Comparison of ENCODE assay signal across 12 cellular contexts in the genomic region with DNA sequence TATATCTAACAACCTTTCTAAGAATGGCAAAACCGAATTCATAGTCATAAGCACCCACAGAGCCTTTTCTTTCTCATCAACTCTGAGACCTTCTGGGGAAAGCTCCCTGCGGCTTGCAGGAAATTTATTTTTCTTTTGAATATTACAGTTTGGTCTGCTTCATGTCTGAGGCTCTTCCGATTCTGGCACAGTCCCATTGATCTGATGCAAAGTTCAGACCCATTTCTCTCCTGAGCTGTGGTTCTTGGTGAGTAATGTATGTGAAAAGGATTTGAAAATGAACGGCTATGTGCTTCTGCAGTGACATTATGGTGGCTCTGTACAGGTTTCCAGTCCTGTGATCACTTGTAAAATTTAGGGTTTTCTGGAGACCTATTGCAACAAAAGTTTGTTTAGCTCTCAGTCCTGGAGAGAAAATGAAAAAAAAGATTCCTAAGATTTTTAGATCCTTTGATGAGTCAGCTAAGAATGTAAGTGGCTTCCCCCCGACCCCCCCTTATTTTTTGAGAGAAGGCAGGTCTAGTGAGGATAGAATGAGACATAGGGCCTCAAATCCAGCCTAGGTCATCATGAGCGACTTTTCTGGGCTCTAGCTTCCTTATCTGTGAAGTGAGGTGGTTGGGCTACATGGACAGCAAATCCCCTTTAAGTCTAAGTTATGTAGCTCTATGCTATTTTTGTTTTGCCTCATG. TPM values are rescaled to one million over a fixed set of nuclear protein-coding genes. Genes with fewer than 3 reads are reported as not detected.
DNase-seq lines count a peak whose midpoint lies in the region; ATAC-seq, FAIRE-seq and TF ChIP-seq lines count a peak whose summit lies in the region.
"Had no signal": no experiment of that assay in that cellular context is flagged by ENCODE, and none has a peak within 500 bp of the region (broad histone marks: within the 10 kb centered on the region; RNA-seq: fewer than 3 reads in every experiment).

No MANE protein-coding gene starts in this region.

- H3K9ac ChIP-seq in mesenchymal stem cell (ENCODE audit: low read length): peak overlapping the region; percentile 22

- H3K9me3 ChIP-seq in MG63 (no peaks in the 10 kb centered on the region), mesenchymal stem cell (ENCODE audit: control insufficient read depth, low read length) (no peaks in the 10 kb centered on the region)

- FAIRE-seq in bronchial epithelial cell (lab: Jason Lieb, UNC) (no peak), GM19239 (lab: Jason Lieb, UNC) (no peak)

- H3K14ac ChIP-seq in mesenchymal stem cell (ENCODE audit: low read length in 2 of 2): no peak overlapping the region

- H3K4me2 ChIP-seq in mesenchymal stem cell (ENCODE audit: low read length, poor library complexity, severe bottlenecking): peak overlapping the region; percentile 37

- peak overlapping the region; percentile 79 for H3K27ac ChIP-seq in mesenchymal stem cell (ENCODE audit: low read length, poor library complexity, severe bottlenecking)
- H3K27ac ChIP-seq: C4-2B, coronary artery, VCaP had no signal

- H2BK120ac ChIP-seq in mesenchymal stem cell (ENCODE audit: low read depth, low read length): no peak overlapping the region

- H3K4ac ChIP-seq in mesenchymal stem cell (ENCODE audit: low read depth in 1 of 2, low read length in 2 of 2): no peak overlapping the region

- no peak overlapping the region for H2BK15ac ChIP-seq in mesenchymal stem cell (ENCODE audit: low read depth, poor library complexity, severe bottlenecking)

- no peak overlapping the region for H2BK5ac ChIP-seq in mesenchymal stem cell (ENCODE audit: low read depth, low read length, poor library complexity, severe bottlenecking)

- H3K23ac ChIP-seq in mesenchymal stem cell (ENCODE audit: low read length in 2 of 2): no peak overlapping the region

- WGBS in mesenchymal stem cell: 54% methylated on average over 5 of the region's 6 CpGs

- H2BK12ac ChIP-seq in mesenchymal stem cell (ENCODE audit: low read length in 2 of 2): no peak overlapping the region

- H3K18ac ChIP-seq in mesenchymal stem cell (ENCODE audit: low read depth in 1 of 2, low read length in 2 of 2): no peak overlapping the region

- H3K79me1 ChIP-seq in mesenchymal stem cell (replicated peaks; ENCODE audit: low read length, poor library complexity, severe bottlenecking): peaks cover 11% of the 10 kb centered on the region

- H2AK5ac ChIP-seq in mesenchymal stem cell (ENCODE audit: low read length, severe bottlenecking): no peak overlapping the region

- ATAC-seq in GM21576 (IDR thresholded peaks at IDR 0.05; ENCODE audit: unreplicated experiment): no peak

- H3K4me1 ChIP-seq in mesenchymal stem cell (ENCODE audit: control insufficient read depth, insufficient read depth, low read depth, low read length): peaks cover 9% of the 10 kb centered on the region

- H4K91ac ChIP-seq in mesenchymal stem cell (ENCODE audit: low read length): no peak overlapping the region

- H3K27me3 ChIP-seq in MG63 (no peaks in the 10 kb centered on the region), bronchial epithelial cell (ENCODE audit: control insufficient read depth, insufficient read depth, low read length) (no peaks in the 10 kb centered on the region), mesenchymal stem cell (ENCODE audit: control insufficient read depth in 1 of 2, insufficient read depth in 1 of 2, low read length in 2 of 2) (no peaks in the 10 kb centered on the region), H7 (ENCODE audit: control insufficient read depth, insufficient read depth, low read length) (peaks cover 5% of the 10 kb centered on the region; the same call in 1 of the 2 replicates)

- H3K36me3 ChIP-seq in MG63 (no peaks in the 10 kb centered on the region), bronchial epithelial cell (ENCODE audit: control insufficient read depth, insufficient read depth, low read length) (no peaks in the 10 kb centered on the region), mesenchymal stem cell (ENCODE audit: control insufficient read depth in 1 of 2, insufficient read depth in 2 of 2, low read depth in 1 of 2, low read length in 2 of 2) (peaks cover 0 to 3% of the 10 kb centered on the region in 2 experiments), H7 (replicated peaks; ENCODE audit: control insufficient read depth, insufficient read depth, low read length) (no peaks in the 10 kb centered on the region)

- no peak overlapping the region for H3K4me3 ChIP-seq in MG63
- no peak overlapping the region for H3K4me3 ChIP-seq in bronchial epithelial cell (ENCODE audit: low read depth, low read length)
- H3K4me3 ChIP-seq in mesenchymal stem cell (ENCODE audit: insufficient read depth in 1 of 2, low read depth in 1 of 2, low read length in 2 of 2): no peak overlapping the region
- no peak overlapping the region for H3K4me3 ChIP-seq in H7 (ENCODE audit: insufficient read depth, low read depth, low read length)
- H3K4me3 ChIP-seq: coronary artery had no signal

- no peak overlapping the region for H4K8ac ChIP-seq in mesenchymal stem cell (ENCODE audit: low read length)

- DNase-seq in AG08395 (ENCODE audit: low spot score): peak; percentile 46
- DNase-seq in MG63: peak; percentile 56
- DNase-seq in bronchial epithelial cell (ENCODE audit: low read depth): peak; percentile 30
- DNase-seq in mesenchymal stem cell: peak; percentile 60
- no peak for DNase-seq in H7
- no peak for DNase-seq in GM19239 (ENCODE audit: insufficient read length, low spot score)
- DNase-seq in SHP77 (lab: John Stamatoyannopoulos, UW): no peak
- DNase-seq: NCI-H1105 treated with DMSO at 0.1 percent for 48 hours had no signal

- no peak overlapping the region for H2AFZ ChIP-seq in mesenchymal stem cell (ENCODE audit: low read depth, low read length)

- TF ChIP-seq CTCF in bronchial epithelial cell (IDR thresholded peaks at IDR 0.05; ENCODE audit: insufficient read depth, low read length, severe bottlenecking): no peak

RNA-seq across cellular contexts. Expression of a gene that starts 4.6 kb away (rescaled TPM):
- 1.9 and 2.5 TPM in 2 replicates for total RNA-seq in MG63 (2014; rRNA removed; shearing (Covaris generic); ENCODE audit: low replicate concordance)
- 13.7 and 23.4 TPM in 2 replicates for total RNA-seq in bronchial epithelial cell
- 2.3 TPM for polyA plus RNA-seq in mesenchymal stem cell (2013, experiment 1 of 2)
- 2.1 TPM for polyA plus RNA-seq in mesenchymal stem cell (2013, experiment 2 of 2)
- 8.7 and 10.9 TPM in 2 replicates for total RNA-seq in H7 (2014; rRNA removed; shearing (Covaris generic))

Comparison
In these comparisons a context has a peak if more than half of its experiments do, and no peak if none do; other contexts are left out.
1. DNase-seq: peak in AG08395 (single experiment), MG63 (single experiment), bronchial epithelial cell (single experiment) and mesenchymal stem cell (single experiment); none in H7 (single experiment), GM19239 (single experiment) and SHP77 (0 of 2).